In genomic region chr7:151197932-151198331, GRCh38 we compare ENCODE assay signal across 39 cellular contexts. TPM values are rescaled to one million over a fixed set of nuclear protein-coding genes. Genes with fewer than 3 reads are reported as not detected.
"Had no signal": no experiment of that assay in that cellular context is flagged by ENCODE, and none has a peak within 500 bp of the region (broad histone marks: within the 10 kb centered on the region; RNA-seq: fewer than 3 reads in every experiment).

No MANE protein-coding gene starts in this region.

- H3K27me3 ChIP-seq: adrenal gland, ascending aorta, body of pancreas, breast epithelium had no signal

- H3K9me3 ChIP-seq: adrenal gland, ascending aorta, body of pancreas, breast epithelium had no signal

- H3K36me3 ChIP-seq: adrenal gland, ascending aorta, brain microvascular endothelial cell, breast epithelium, cardiac muscle cell had no signal

- ATAC-seq: activated naive CD4-positive, alpha-beta T cell treated with anti-CD3 and anti-CD28 coated beads, Interleukin-2, amount 50 U/mL, for 72 hours; activated naive CD8-positive, alpha-beta T cell treated with anti-CD3 and anti-CD28 coated beads, Interleukin-2, amount 50 U/mL, for 24 hours; activated T-cell treated with anti-CD3 and anti-CD28 coated beads, Interleukin-2, amount 50 U/mL, for 4 hours; activated T-cell treated with anti-CD3 and anti-CD28 coated beads, Interleukin-2, amount 50 U/mL, for 72 hours; activated T-helper 17 cell treated with anti-CD3 and anti-CD28 coated beads, Interleukin-2, amount 50 U/mL, for 72 hours; body of pancreas had no signal

- H3K4me3 ChIP-seq: adrenal gland, ascending aorta, body of pancreas, breast epithelium, cardiac muscle cell had no signal

- H3K4me1 ChIP-seq: adrenal gland, ascending aorta, body of pancreas, breast epithelium had no signal

- H3K27ac ChIP-seq: adrenal gland, ascending aorta, body of pancreas, brain microvascular endothelial cell, breast epithelium, cardiac muscle cell had no signal

- DNase-seq: activated effector memory CD4-positive, alpha-beta T cell treated with anti-CD3 and anti-CD28 coated beads, Interleukin-2, amount 50 U/mL, for 16 hours; activated effector memory CD4-positive, alpha-beta T cell treated with Interleukin-2 at 50 U/mL for 16 hours; activated gamma-delta T cell; activated naive CD4-positive, alpha-beta T cell; activated naive CD4-positive, alpha-beta T cell treated with anti-CD3 and anti-CD28 coated beads for 36 hours; activated naive CD4-positive, alpha-beta T cell treated with anti-CD3 and anti-CD28 coated beads, Interleukin-2, amount 10 ng/mL, durations not matched to agents 7 days and 5 days; activated naive CD4-positive, alpha-beta T cell treated with anti-CD3 and anti-CD28 coated beads, Interleukin-2, amount 50 U/mL, for 16 hours; activated naive CD4-positive, alpha-beta T cell treated with Interleukin-2 at 50 U/mL for 16 hours; activated naive CD8-positive, alpha-beta T cell treated with anti-CD3 and anti-CD28 coated beads for 36 hours; activated naive CD8-positive, alpha-beta T cell treated with anti-CD3 and anti-CD28 coated beads, Interleukin-2, amount 10 ng/mL, durations not matched to agents 7 days and 5 days; activated naive CD8-positive, alpha-beta T cell treated with anti-CD3 and anti-CD28 coated beads, Interleukin-2, amount 50 U/mL, for 24 hours; activated T-cell treated with anti-CD3 and anti-CD28 coated beads, Interleukin-2, amount 50 U/mL, for 1 hour; activated T-cell treated with anti-CD3 and anti-CD28 coated beads, Interleukin-2, amount 50 U/mL, for 24 hours; activated T-cell treated with anti-CD3 and anti-CD28 coated beads, Interleukin-2, amount 50 U/mL, for 4 hours; activated T-cell treated with anti-CD3 and anti-CD28 coated beads, Interleukin-2, amount 50 U/mL, for 48 hours; activated T-cell treated with anti-CD3 and anti-CD28 coated beads, Interleukin-2, amount 50 U/mL, for 72 hours; adrenal gland; amniotic stem cell; amygdala; anterior cingulate cortex; aorta; body of pancreas; brain microvascular endothelial cell; caudate nucleus; central memory CD4-positive, alpha-beta T cell; cerebellar nuclear complex had no signal

- FAIRE-seq: astrocyte, bronchial epithelial cell had no signal

RNA-seq across cellular contexts. Expression of gene ASB10, which starts 10.9 kb away (rescaled TPM):
- total RNA-seq: activated naive CD4-positive, alpha-beta T cell treated with anti-CD3 and anti-CD28 coated beads for 36 hours; activated naive CD4-positive, alpha-beta T cell treated with anti-CD3 and anti-CD28 coated beads, Interleukin-2, amount 50 U/mL, for 72 hours; activated naive CD8-positive, alpha-beta T cell treated with anti-CD3 and anti-CD28 coated beads for 36 hours; activated naive CD8-positive, alpha-beta T cell treated with anti-CD3 and anti-CD28 coated beads, Interleukin-2, amount 10 ng/mL, durations not matched to agents 7 days and 5 days; activated T-cell treated with anti-CD3 and anti-CD28 coated beads, Interleukin-2, amount 50 U/mL, for 4 hours; activated T-cell treated with anti-CD3 and anti-CD28 coated beads, Interleukin-2, amount 50 U/mL, for 72 hours; activated T-helper 1 cell treated with anti-CD3 and anti-CD28 coated beads, Interleukin-12 subunit alpha, Interleukin-12 subunit beta, Interleukin-2, Interleukin-4 antibody, amounts not matched to agents 30 ng/mL and 10 ng/mL and 1 ng/mL, durations not matched to agents 14 hours and 24 hours and 36 hours; activated T-helper 17 cell treated with anti-CD3 and anti-CD28 coated beads, Interleukin-2, amount 50 U/mL, for 72 hours; activated T-helper 2 cell treated with anti-CD3 and anti-CD28 coated beads, Interferon-gamma antibody, Interleukin-2, Interleukin-4, amounts not matched to agents 10 μg/mL and 5 μg/mL and 100 μg/mL, durations not matched to agents 14 hours and 24 hours and 36 hours; adrenal gland; aorta; ascending aorta; astrocyte; body of pancreas; breast epithelium; bronchial epithelial cell; cerebellum; chondrocyte had no signal
- polyA plus RNA-seq: adipose tissue, adrenal gland, aorta, cardiac muscle cell had no signal

RNA-seq across cellular contexts. Expression of gene H2BK1, which starts 12.4 kb away (rescaled TPM):
- total RNA-seq: activated naive CD4-positive, alpha-beta T cell treated with anti-CD3 and anti-CD28 coated beads for 36 hours; activated naive CD8-positive, alpha-beta T cell treated with anti-CD3 and anti-CD28 coated beads for 36 hours; activated T-cell treated with anti-CD3 and anti-CD28 coated beads, Interleukin-2, amount 50 U/mL, for 4 hours; activated T-helper 1 cell treated with anti-CD3 and anti-CD28 coated beads, Interleukin-12 subunit alpha, Interleukin-12 subunit beta, Interleukin-2, Interleukin-4 antibody, amounts not matched to agents 30 ng/mL and 10 ng/mL and 1 ng/mL, durations not matched to agents 14 hours and 24 hours and 36 hours; activated T-helper 2 cell treated with anti-CD3 and anti-CD28 coated beads, Interferon-gamma antibody, Interleukin-2, Interleukin-4, amounts not matched to agents 10 μg/mL and 5 μg/mL and 100 μg/mL, durations not matched to agents 14 hours and 24 hours and 36 hours; adrenal gland; ascending aorta; astrocyte; body of pancreas; breast epithelium; bronchial epithelial cell; cardiac muscle cell; cardiac septum; cerebellum; chondrocyte had no signal
- polyA plus RNA-seq: adipose tissue, adrenal gland, aorta, cardiac muscle cell had no signal

RNA-seq across cellular contexts. Expression of gene GBX1, which starts 30.4 kb away (rescaled TPM):
- total RNA-seq: activated naive CD4-positive, alpha-beta T cell treated with anti-CD3 and anti-CD28 coated beads for 36 hours; activated naive CD8-positive, alpha-beta T cell treated with anti-CD3 and anti-CD28 coated beads for 36 hours; activated naive CD8-positive, alpha-beta T cell treated with anti-CD3 and anti-CD28 coated beads, Interleukin-2, amount 10 ng/mL, durations not matched to agents 7 days and 5 days; activated T-cell treated with anti-CD3 and anti-CD28 coated beads, Interleukin-2, amount 50 U/mL, for 4 hours; activated T-cell treated with anti-CD3 and anti-CD28 coated beads, Interleukin-2, amount 50 U/mL, for 72 hours; activated T-helper 1 cell treated with anti-CD3 and anti-CD28 coated beads, Interleukin-12 subunit alpha, Interleukin-12 subunit beta, Interleukin-2, Interleukin-4 antibody, amounts not matched to agents 30 ng/mL and 10 ng/mL and 1 ng/mL, durations not matched to agents 14 hours and 24 hours and 36 hours; activated T-helper 2 cell treated with anti-CD3 and anti-CD28 coated beads, Interferon-gamma antibody, Interleukin-2, Interleukin-4, amounts not matched to agents 10 μg/mL and 5 μg/mL and 100 μg/mL, durations not matched to agents 14 hours and 24 hours and 36 hours; adrenal gland; aorta; ascending aorta; astrocyte; body of pancreas; breast epithelium; bronchial epithelial cell; cerebellum; chondrocyte had no signal
- polyA plus RNA-seq: adipose tissue, adrenal gland, aorta had no signal
